In genomic region chr6:24054388-24054787, GRCh38 we compare ENCODE assay signal across 1 cellular context.
TF ChIP-seq lines count a peak whose summit lies in the region.

No MANE protein-coding gene starts in this region.

TF ChIP-seq in GM23338, 12 proteins besides CTCF, POLR2A, EP300 and RAD21 (continued from another document):
- TF ChIP-seq REST (IDR thresholded peaks at IDR 0.05; ENCODE audit: unreplicated experiment) (no peak), POLR2AphosphoS5 (IDR thresholded peaks at IDR 0.05; ENCODE audit: low read depth) (no peak)
